ENCODE assay signal across 9 cellular contexts in genomic region chr16:50509521-50510341, GRCh38. TPM values are rescaled to one million over a fixed set of nuclear protein-coding genes. Genes with fewer than 3 reads are reported as not detected.
DNase-seq lines count a peak whose midpoint lies in the region; ATAC-seq, FAIRE-seq and TF ChIP-seq lines count a peak whose summit lies in the region.
"Had no signal": no experiment of that assay in that cellular context is flagged by ENCODE, and none has a peak within 500 bp of the region (broad histone marks: within the 10 kb centered on the region; RNA-seq: fewer than 3 reads in every experiment).

No MANE protein-coding gene starts in this region.

- no peaks in the 10 kb centered on the region for H3K27me3 ChIP-seq in A673 (replicated peaks; ENCODE audit: insufficient read depth, low read depth, low read length, poor library complexity)

- no peak overlapping the region for H3K4me3 Mint-ChIP-seq in nephron progenitor cell
- H3K4me3 Mint-ChIP-seq: dendritic cell treated with granulocyte-macrophage colony-stimulating factor and Interleukin-4, amounts not matched to agents 40 ng/mL and 50 ng/mL, for 4 days had no signal

- H3K4me3 ChIP-seq in A673 (ENCODE audit: low read depth, low read length, poor library complexity, severe bottlenecking), result no peak overlapping the region

- BruUV-seq in A673 (replicated peaks; lab: Mats Ljungman, UMichigan), result no TSS peak

- peaks cover 31% of the 10 kb centered on the region for H3K36me3 Mint-ChIP-seq in nephron progenitor cell (ENCODE audit: low read depth)

- peaks cover 5% of the 10 kb centered on the region for H3K27me3 Mint-ChIP-seq in nephron progenitor cell (ENCODE audit: low read depth, poor library complexity)

- no peaks in the 10 kb centered on the region for H3K4me1 ChIP-seq in A673 (ENCODE audit: insufficient read depth, low read length, poor library complexity, severe bottlenecking)

- no peak overlapping the region for H3K27ac Mint-ChIP-seq in nephron progenitor cell
- H3K27ac Mint-ChIP-seq: dendritic cell treated with granulocyte-macrophage colony-stimulating factor and Interleukin-4, amounts not matched to agents 40 ng/mL and 50 ng/mL, for 4 days had no signal

- H3K9me3 Mint-ChIP-seq in nephron progenitor cell, result peaks cover 59% of the 10 kb centered on the region
- H3K9me3 Mint-ChIP-seq: dendritic cell treated with granulocyte-macrophage colony-stimulating factor and Interleukin-4, amounts not matched to agents 40 ng/mL and 50 ng/mL, for 4 days had no signal

- CTCF ChIA-PET in A673 (lab: Charles Lee), result interaction anchor here (0.5 kb wide), 1 partner anchor 57 kb away, joined by 16 read pairs; no protein-coding TSS in a partner anchor

- H3K9me3 ChIP-seq in A673 (ENCODE audit: low read depth, low read length, poor library complexity, severe bottlenecking), result no peaks in the 10 kb centered on the region

- intact Hi-C loops in A673 (cut with micrococcal nuclease; ENCODE audit: unreplicated experiment), result loop anchor here (2.0 kb wide), 1 partner anchor 137 kb away; no protein-coding TSS in a partner anchor

- TF ChIP-seq CTCF in A673 (conservative IDR thresholded peaks at IDR 0.05; ENCODE audit: low read depth, low read length), result peak; percentile 92
- peak; percentile 43 for TF ChIP-seq CTCF in nephron progenitor cell (IDR thresholded peaks at IDR 0.05)

- POLR2A ChIA-PET in A673 (lab: Charles Lee; ENCODE audit: low non-redundant PET), result no interaction called here

- no peak for TF ChIP-seq POLR2A in GM12892 (IDR thresholded peaks at IDR 0.05; ENCODE audit: low read depth, low read length)

- H3K36me3 ChIP-seq in A673 (ENCODE audit: insufficient read depth, low read length, poor library complexity, severe bottlenecking), result no peaks in the 10 kb centered on the region

- DNase-seq in A673 (ENCODE audit: low spot score) (peak; percentile 35), GM12892 (ENCODE audit: insufficient read length) (no peak), T follicular helper cell (ENCODE audit: low read depth) (peak; percentile 12), nephron progenitor cell (no peak)
- peak; percentile 5 for DNase-seq in central memory CD4-positive, alpha-beta T cell

- ATAC-seq in GM19452 (IDR thresholded peaks at IDR 0.05; ENCODE audit: unreplicated experiment) (no peak), GM19397 (IDR thresholded peaks at IDR 0.05; ENCODE audit: unreplicated experiment) (no peak), GM21360 (IDR thresholded peaks at IDR 0.05; ENCODE audit: unreplicated experiment) (no peak)

- H3K27ac ChIP-seq in A673 (ENCODE audit: low read depth, low read length, poor library complexity, severe bottlenecking), result no peak overlapping the region

- H3K4me1 Mint-ChIP-seq in nephron progenitor cell, result peaks cover 22% of the 10 kb centered on the region

- FAIRE-seq in GM12892 (lab: Jason Lieb, UNC), result peak; percentile 33

RNA-seq across cellular contexts. Expression of gene NKD1, which starts 38.5 kb away (rescaled TPM):
- total RNA-seq in A673 (2021), result 0.57 and 1.1 TPM in 2 replicates
- polyA plus RNA-seq in GM12892 (2012; ENCODE audit: missing spikeins), result 0.13 TPM

Comparison
In these comparisons a context has a peak if more than half of its experiments do, and no peak if none do; other contexts are left out.
1. DNase-seq: peak in A673 (single experiment), T follicular helper cell (single experiment) and central memory CD4-positive, alpha-beta T cell (single experiment); none in GM12892 (single experiment) and nephron progenitor cell (single experiment).